Comparison of ENCODE assay signal across 1 cellular context in the genomic region with DNA sequence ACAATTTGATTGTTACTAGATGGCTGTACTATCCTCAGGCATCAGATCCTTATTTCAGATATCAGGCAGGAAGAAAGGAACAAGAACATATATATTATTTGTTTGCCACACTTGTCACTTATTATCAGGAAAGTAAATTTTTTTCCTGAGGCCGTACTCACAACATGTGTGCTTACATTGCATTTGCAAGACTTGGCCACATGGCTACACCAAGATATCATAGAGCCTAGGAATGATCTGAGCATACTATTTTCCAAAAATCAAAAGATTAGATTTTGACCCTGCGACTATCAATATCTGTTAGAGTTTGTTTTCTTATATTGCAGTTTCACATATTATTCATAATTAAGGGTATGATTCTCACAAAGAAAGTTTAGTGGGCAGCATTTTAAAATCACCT.
TF ChIP-seq lines count a peak whose summit lies in the region.

No MANE protein-coding gene starts in this region.

TF ChIP-seq in HCT116, 20 proteins besides CTCF, POLR2A, EP300 and RAD21:
- TF ChIP-seq FOSL1 (IDR thresholded peaks at IDR 0.05; ENCODE audit: low read depth) (no peak), EZH2phosphoT487 (IDR thresholded peaks at IDR 0.05; ENCODE audit: borderline replicate concordance) (no peak), EZH2 (IDR thresholded peaks at IDR 0.05) (no peak)
